In genomic region chr6:80550271-80550670, GRCh38 we compare ENCODE assay signal across 27 cellular contexts.
"Had no signal": no experiment of that assay in that cellular context is flagged by ENCODE, and none has a peak within 500 bp of the region (broad histone marks: within the 10 kb centered on the region; RNA-seq: fewer than 3 reads in every experiment).

No MANE protein-coding gene starts in this region.

- H3K27ac ChIP-seq: ascending aorta, KMS-11, SJCRH30, SK-N-MC had no signal

- DNase-seq: activated CD4-positive, alpha-beta memory T cell treated with anti-CD3 and anti-CD28 coated beads, Interleukin-2, amount 10 ng/mL, durations not matched to agents 7 days and 5 days; activated CD4-positive, alpha-beta T cell treated with anti-CD3 and anti-CD28 coated beads for 1 hour; activated CD4-positive, alpha-beta T cell treated with anti-CD3 and anti-CD28 coated beads for 48 hours; activated CD4-positive, CD25-positive, alpha-beta regulatory T cell; activated CD8-positive, alpha-beta memory T cell treated with anti-CD3 and anti-CD28 coated beads for 24 hours; activated CD8-positive, alpha-beta memory T cell treated with anti-CD3 and anti-CD28 coated beads, Interleukin-2, amount 10 ng/mL, durations not matched to agents 7 days and 5 days; activated CD8-positive, alpha-beta memory T cell treated with anti-CD3 and anti-CD28 coated beads, Interleukin-2, amount 50 U/mL, for 48 hours; activated effector memory CD4-positive, alpha-beta T cell treated with Interleukin-2 at 50 U/mL for 16 hours; activated naive CD4-positive, alpha-beta T cell treated with anti-CD3 and anti-CD28 coated beads, Interleukin-2, amount 50 U/mL, for 16 hours; activated naive CD8-positive, alpha-beta T cell treated with anti-CD3 and anti-CD28 coated beads for 36 hours; activated T-cell treated with anti-CD3 and anti-CD28 coated beads, Interleukin-2, amount 50 U/mL, for 48 hours; amygdala; NCI-H1105 treated with DMSO at 0.1 percent for 48 hours; NCI-H1436; NCI-H1694; NCI-H1930; NCI-H2081 treated with DMSO at 0.1 percent for 48 hours; NCI-H345; NCI-H524 treated with DMSO at 0.1 percent for 48 hours; SHP77; SJCRH30; T1000; WERI-Rb-1 had no signal

- H3K27me3 ChIP-seq: ascending aorta, SJCRH30 had no signal

- H3K4me1 Mint-ChIP-seq: activated CD4-positive, alpha-beta memory T cell treated with anti-CD3 and anti-CD28 coated beads, Interleukin-2, amount 10 ng/mL, durations not matched to agents 7 days and 5 days; activated naive CD8-positive, alpha-beta T cell treated with anti-CD3 and anti-CD28 coated beads for 36 hours had no signal

- H3K27me3 Mint-ChIP-seq: activated CD8-positive, alpha-beta memory T cell treated with anti-CD3 and anti-CD28 coated beads, Interleukin-2, amount 10 ng/mL, durations not matched to agents 7 days and 5 days had no signal

- H3K4me2 ChIP-seq: KMS-11 had no signal

- H3K4me1 ChIP-seq: SJCRH30 had no signal

- ATAC-seq: activated CD8-positive, alpha-beta memory T cell treated with anti-CD3 and anti-CD28 coated beads, Interleukin-2, amount 10 ng/mL, durations not matched to agents 7 days and 5 days; Panc1 had no signal

- H3K9me3 Mint-ChIP-seq: activated CD4-positive, alpha-beta memory T cell treated with anti-CD3 and anti-CD28 coated beads, Interleukin-2, amount 10 ng/mL, durations not matched to agents 7 days and 5 days; activated naive CD8-positive, alpha-beta T cell treated with anti-CD3 and anti-CD28 coated beads for 36 hours had no signal

- H3K4me3 ChIP-seq: ascending aorta, SJCRH30, SK-N-MC had no signal

- H3K4me3 Mint-ChIP-seq: activated CD4-positive, alpha-beta memory T cell treated with anti-CD3 and anti-CD28 coated beads, Interleukin-2, amount 10 ng/mL, durations not matched to agents 7 days and 5 days; activated CD8-positive, alpha-beta memory T cell treated with anti-CD3 and anti-CD28 coated beads, Interleukin-2, amount 10 ng/mL, durations not matched to agents 7 days and 5 days; activated naive CD8-positive, alpha-beta T cell treated with anti-CD3 and anti-CD28 coated beads for 36 hours had no signal

- H3K9me3 ChIP-seq: ascending aorta, SJCRH30 had no signal

- H3K27ac Mint-ChIP-seq: activated CD4-positive, alpha-beta memory T cell treated with anti-CD3 and anti-CD28 coated beads, Interleukin-2, amount 10 ng/mL, durations not matched to agents 7 days and 5 days; activated CD8-positive, alpha-beta memory T cell treated with anti-CD3 and anti-CD28 coated beads, Interleukin-2, amount 10 ng/mL, durations not matched to agents 7 days and 5 days; activated naive CD8-positive, alpha-beta T cell treated with anti-CD3 and anti-CD28 coated beads for 36 hours had no signal

- H3K36me3 ChIP-seq: ascending aorta, SJCRH30, WERI-Rb-1 had no signal

- H3K36me3 Mint-ChIP-seq: activated CD8-positive, alpha-beta memory T cell treated with anti-CD3 and anti-CD28 coated beads, Interleukin-2, amount 10 ng/mL, durations not matched to agents 7 days and 5 days; activated naive CD8-positive, alpha-beta T cell treated with anti-CD3 and anti-CD28 coated beads for 36 hours had no signal

- H3K9ac ChIP-seq: KMS-11 had no signal
